Comparison of ENCODE assay signal across 13 cellular contexts in the genomic region with DNA sequence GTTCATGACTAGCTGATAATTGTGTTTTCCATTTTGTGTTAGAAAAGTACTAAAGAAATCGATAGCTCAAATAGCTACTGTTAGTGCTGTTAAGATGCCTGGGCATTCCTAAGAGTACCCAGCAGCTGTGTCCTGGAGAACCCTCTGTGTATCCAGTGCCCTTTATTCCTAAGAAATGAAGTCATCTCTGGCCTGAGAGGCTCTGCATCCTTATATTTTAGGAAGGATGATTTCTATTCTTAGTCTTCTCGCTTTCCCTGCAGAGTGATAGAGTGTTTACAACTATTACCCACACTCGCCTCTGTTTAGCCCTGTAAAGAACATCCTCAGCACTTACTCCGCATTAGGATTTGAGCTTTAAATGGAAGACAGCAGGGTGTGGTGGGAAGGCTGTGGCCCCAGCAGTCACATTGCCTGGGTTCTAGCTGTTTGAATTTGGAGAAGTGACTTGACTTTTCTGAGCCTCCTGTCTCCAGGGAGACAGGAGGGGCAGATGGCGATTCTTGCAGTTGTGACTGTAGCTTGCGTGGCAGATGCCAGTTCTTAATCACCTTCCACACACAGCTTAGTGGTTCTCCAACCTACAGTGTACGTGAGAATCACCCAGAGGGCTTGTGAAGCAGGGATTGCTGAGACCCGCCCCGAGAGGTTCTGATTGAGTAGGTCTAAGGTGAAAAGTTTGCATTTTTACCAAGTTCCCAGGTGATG.
DNase-seq lines count a peak whose midpoint lies in the region; ATAC-seq and TF ChIP-seq lines count a peak whose summit lies in the region.
"Had no signal": no experiment of that assay in that cellular context is flagged by ENCODE, and none has a peak within 500 bp of the region (broad histone marks: within the 10 kb centered on the region; RNA-seq: fewer than 3 reads in every experiment).

No MANE protein-coding gene starts in this region.

- TF ChIP-seq EP300 in ovary (IDR thresholded peaks at IDR 0.05), result no peak

- no peak for TF ChIP-seq POLR2A in ovary (IDR thresholded peaks at IDR 0.05)

- H3K27me3 ChIP-seq in aorta (ENCODE audit: control insufficient read depth in 1 of 2, insufficient read depth in 2 of 2, low read length in 1 of 2), result no peaks in the 10 kb centered on the region
- no peaks in the 10 kb centered on the region for H3K27me3 ChIP-seq in ovary

- H3K4me1 ChIP-seq in aorta (ENCODE audit: control insufficient read depth in 1 of 2, insufficient read depth in 2 of 2, low read length in 2 of 2) (peaks cover 0 to 5% of the 10 kb centered on the region in 2 donors), ovary (ENCODE audit: insufficient read depth) (peaks cover 3% of the 10 kb centered on the region)

- no peaks in the 10 kb centered on the region for H3K9me3 ChIP-seq in aorta (ENCODE audit: control insufficient read depth, low read length)
- no peaks in the 10 kb centered on the region for H3K9me3 ChIP-seq in ovary
- H3K9me3 ChIP-seq: neutrophil had no signal

- peak overlapping the region in 1 of 2 donors; percentile 92 for H3K27ac ChIP-seq in aorta (ENCODE audit: low read depth in 1 of 2, low read length in 2 of 2)
- H3K27ac ChIP-seq in ovary, result no peak overlapping the region
- H3K27ac ChIP-seq: neutrophil had no signal

- no peak overlapping the region for H3K4me3 ChIP-seq in aorta (ENCODE audit: low read length in 2 of 2)
- H3K4me3 ChIP-seq in ovary, result no peak overlapping the region

- intact Hi-C loops in aorta (cut with DNase I), result no loop called here
- intact Hi-C loops in ovary (cut with DNase I), result no loop called here

- DNase-seq in activated CD8-positive, alpha-beta memory T cell treated with anti-CD3 and anti-CD28 coated beads for 24 hours, result peak; percentile 30
- no peak for DNase-seq in activated CD8-positive, alpha-beta memory T cell treated with anti-CD3 and anti-CD28 coated beads, Interleukin-2, amount 50 U/mL, for 4 hours
- peak; percentile 13 for DNase-seq in activated CD8-positive, alpha-beta memory T cell treated with anti-CD3 and anti-CD28 coated beads, Interleukin-2, amount 50 U/mL, for 48 hours
- DNase-seq in mucosa of gallbladder (ENCODE audit: low spot score), result peak; percentile 9
- peak in 1 of 2 donors; percentile 3 for DNase-seq in aorta
- no peak for DNase-seq in ovary
- DNase-seq: activated naive CD4-positive, alpha-beta T cell treated with Interleukin-2 at 50 U/mL for 16 hours; effector CD8-positive, alpha-beta T cell; NCI-H2029 treated with DMSO at 0.1 percent for 48 hours; NCI-H748 treated with DMSO at 0.1 percent for 48 hours had no signal

- TF ChIP-seq CTCF in ovary (IDR thresholded peaks at IDR 0.05), result no peak

- 33 to 34% methylated on average over 9 of the region's 9 CpGs for WGBS in aorta, 2 donors
- 85 to 87% (median 87%) methylated on average over 9 of the region's 9 CpGs for WGBS in ovary, 3 donors

- ATAC-seq in aorta (ENCODE audit: low FRiP score) (peak; percentile 16), GM21786 (IDR thresholded peaks at IDR 0.05; ENCODE audit: unreplicated experiment) (no peak), GM18907 (IDR thresholded peaks at IDR 0.05; ENCODE audit: unreplicated experiment) (no peak)

- no peaks in the 10 kb centered on the region for H3K36me3 ChIP-seq in aorta (ENCODE audit: control insufficient read depth in 1 of 2, insufficient read depth in 2 of 2, low read length in 1 of 2)
- H3K36me3 ChIP-seq in ovary, result no peaks in the 10 kb centered on the region
- H3K36me3 ChIP-seq: neutrophil had no signal

Comparison
In these comparisons a context has a peak if more than half of its experiments do, and no peak if none do; other contexts are left out.
1. DNase-seq: peak in activated CD8-positive, alpha-beta memory T cell treated with anti-CD3 and anti-CD28 coated beads for 24 hours (single experiment), activated CD8-positive, alpha-beta memory T cell treated with anti-CD3 and anti-CD28 coated beads, Interleukin-2, amount 50 U/mL, for 48 hours (single experiment) and mucosa of gallbladder (single experiment); none in activated CD8-positive, alpha-beta memory T cell treated with anti-CD3 and anti-CD28 coated beads, Interleukin-2, amount 50 U/mL, for 4 hours (single experiment) and ovary (0 of 5).